Comparison of ENCODE assay signal across 2 cellular contexts in genomic region chr18:12230561-12230960, GRCh38. TPM values are rescaled to one million over a fixed set of nuclear protein-coding genes. Genes with fewer than 3 reads are reported as not detected.
"Had no signal": no experiment of that assay in that cellular context is flagged by ENCODE, and none has a peak within 500 bp of the region (broad histone marks: within the 10 kb centered on the region; RNA-seq: fewer than 3 reads in every experiment).

No MANE protein-coding gene starts in this region.

RNA-seq across cellular contexts. Expression of gene CIDEA, which starts 23.6 kb away (rescaled TPM):
- total RNA-seq: G401, GM12878 had no signal
